In genomic region chr7:142114207-142114606, GRCh38 we compare ENCODE assay signal across 9 cellular contexts. TPM values are rescaled to one million over a fixed set of nuclear protein-coding genes. Genes with fewer than 3 reads are reported as not detected.
"Had no signal": no experiment of that assay in that cellular context is flagged by ENCODE, and none has a peak within 500 bp of the region (broad histone marks: within the 10 kb centered on the region; RNA-seq: fewer than 3 reads in every experiment).

No MANE protein-coding gene starts in this region.

- H3K36me3 ChIP-seq: HAP-1 had no signal

- H3K9me3 ChIP-seq: HAP-1 had no signal

- DNase-seq: GOT3, H7, HFFc6 had no signal

- H3K4me3 ChIP-seq: HAP-1 had no signal

- H3K36me3 Mint-ChIP-seq: IgD-negative memory B cell had no signal

- H3K4me3 Mint-ChIP-seq: HFFc6, IgD-negative memory B cell had no signal

- H3K27ac Mint-ChIP-seq: HFFc6 had no signal

- H3K27ac ChIP-seq: HL-60 had no signal

- H3K4me1 Mint-ChIP-seq: IgD-negative memory B cell had no signal

- H3K27me3 Mint-ChIP-seq: IgD-negative memory B cell had no signal

- H3K4me1 ChIP-seq: HAP-1 had no signal

- ATAC-seq: HCT116, HepG2 had no signal

RNA-seq across cellular contexts. Expression of gene MGAM2, which starts 2.7 kb away (rescaled TPM):
- total RNA-seq: H4, H7, HepG2, HFFc6 had no signal
- polyA plus RNA-seq: IgD-negative memory B cell had no signal
